Comparison of ENCODE assay signal across 12 cellular contexts in the genomic region with DNA sequence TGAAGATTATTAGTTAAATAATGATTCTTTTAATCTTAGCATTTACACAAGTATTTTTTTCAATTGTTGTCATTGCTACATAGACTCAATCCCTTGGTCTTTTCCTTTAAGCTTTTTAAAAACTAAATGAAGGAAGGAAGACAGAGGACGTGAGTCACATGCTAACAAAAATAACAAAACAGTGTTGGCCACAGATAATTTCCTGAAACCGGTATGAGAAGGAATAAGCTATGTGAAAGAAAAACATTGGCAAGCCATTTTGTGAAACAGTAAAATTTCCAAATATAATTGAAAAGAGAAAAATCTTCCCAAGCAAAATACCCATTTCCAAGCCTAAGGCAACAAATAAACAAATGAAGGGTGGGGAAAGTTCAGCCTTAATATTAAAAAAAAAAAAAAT.
A peak's percentile ranks its signal among the peaks of the same experiment; 100 is the strongest.
DNase-seq lines count a peak whose midpoint lies in the region; ATAC-seq, FAIRE-seq and TF ChIP-seq lines count a peak whose summit lies in the region.
"Had no signal": no experiment of that assay in that cellular context is flagged by ENCODE, and none has a peak within 500 bp of the region (broad histone marks: within the 10 kb centered on the region; RNA-seq: fewer than 3 reads in every experiment).

No MANE protein-coding gene starts in this region.

- no peak for TF ChIP-seq EP300 in HepG2 (IDR thresholded peaks at IDR 0.05; ENCODE audit: low read depth in 2 of 2, low read length in 2 of 2)
- no peak for TF ChIP-seq EP300 in HepG2 (CRISPR knock-in tag; IDR thresholded peaks at IDR 0.05; ENCODE audit: borderline replicate concordance)

- no TSS peak for BruUV-seq in HepG2 (replicated peaks; lab: Mats Ljungman, UMichigan)

- no peaks in the 10 kb centered on the region for H3K27me3 ChIP-seq in liver (ENCODE audit: control insufficient read depth in 4 of 4, insufficient read depth in 4 of 4, low read length in 3 of 4)
- no peaks in the 10 kb centered on the region for H3K27me3 ChIP-seq in HepG2 (ENCODE audit: control insufficient read depth in 1 of 2, insufficient read depth in 2 of 2, low read length in 2 of 2)
- H3K27me3 ChIP-seq in bronchial epithelial cell (ENCODE audit: control insufficient read depth, insufficient read depth, low read length): no peaks in the 10 kb centered on the region
- H3K27me3 ChIP-seq in kidney epithelial cell (ENCODE audit: control insufficient read depth, insufficient read depth, low read length): no peaks in the 10 kb centered on the region
- no peaks in the 10 kb centered on the region for H3K27me3 ChIP-seq in aorta (ENCODE audit: control insufficient read depth in 1 of 2, insufficient read depth in 2 of 2, low read length in 1 of 2)

- no peak overlapping the region for H3K4me2 ChIP-seq in HepG2 (ENCODE audit: low read depth, low read length)

- H4K20me1 ChIP-seq in HepG2 (ENCODE audit: insufficient read depth, low read length): no peaks in the 10 kb centered on the region

- no peaks in the 10 kb centered on the region for H3K36me3 ChIP-seq in liver (ENCODE audit: control insufficient read depth in 4 of 4, insufficient read depth in 3 of 4, low read depth in 1 of 4, low read length in 3 of 4)
- no peaks in the 10 kb centered on the region for H3K36me3 ChIP-seq in HepG2 (replicated peaks in 1 of 2; ENCODE audit: control insufficient read depth in 1 of 2, insufficient read depth in 2 of 2, low read length in 2 of 2)
- H3K36me3 ChIP-seq in bronchial epithelial cell (ENCODE audit: control insufficient read depth, insufficient read depth, low read length): no peaks in the 10 kb centered on the region
- H3K36me3 ChIP-seq in kidney epithelial cell (ENCODE audit: control insufficient read depth, insufficient read depth, low read length): no peaks in the 10 kb centered on the region
- no peaks in the 10 kb centered on the region for H3K36me3 ChIP-seq in aorta (ENCODE audit: control insufficient read depth in 1 of 2, insufficient read depth in 2 of 2, low read length in 1 of 2)

- intact Hi-C loops in HepG2 (cut with micrococcal nuclease; ENCODE audit: unreplicated experiment) (loop anchor here (10.0 kb wide), 1 partner anchor 177 kb away; no protein-coding TSS in a partner anchor), aorta (cut with DNase I) (loop anchor here in 1 of 2 donors (5.0 to 10.0 kb wide), 3 partner anchors 147 to 537 kb away; no protein-coding TSS in a partner anchor)

- H3K9ac ChIP-seq in liver (ENCODE audit: low read depth in 1 of 2, low read length in 2 of 2) (no peak overlapping the region), HepG2 (ENCODE audit: insufficient read depth, low read depth, low read length) (no peak overlapping the region)

- H3K4me1 ChIP-seq in liver (ENCODE audit: control insufficient read depth in 4 of 4, insufficient read depth in 4 of 4, low read length in 3 of 4): peaks cover 0 to 15% (median 13%) of the 10 kb centered on the region in 4 donors
- peaks cover 22% of the 10 kb centered on the region for H3K4me1 ChIP-seq in HepG2 (ENCODE audit: insufficient read depth, low read length)
- peaks cover 0 to 3% of the 10 kb centered on the region in 2 donors for H3K4me1 ChIP-seq in aorta (ENCODE audit: control insufficient read depth in 1 of 2, insufficient read depth in 2 of 2, low read length in 2 of 2)

- POLR2A ChIA-PET in HepG2 (lab: Yijun Ruan, JAX): no interaction called here

- TF ChIP-seq CTCF in liver (IDR thresholded peaks at IDR 0.05; ENCODE audit: low read depth, low read length, missing input control) (no peak), HepG2 (CRISPR knock-in tag; IDR thresholded peaks at IDR 0.05) (no peak), bronchial epithelial cell (IDR thresholded peaks at IDR 0.05; ENCODE audit: insufficient read depth, low read length, severe bottlenecking) (no peak), kidney epithelial cell (IDR thresholded peaks at IDR 0.05; ENCODE audit: insufficient read depth, low read length, poor library complexity, severe bottlenecking) (no peak)

- no peak overlapping the region for H3K4me3 ChIP-seq in liver (ENCODE audit: low read depth in 1 of 3, low read length in 3 of 3)
- no peak overlapping the region for H3K4me3 ChIP-seq in HepG2 (replicated peaks in 1 of 3; ENCODE audit: insufficient read depth in 1 of 3, low read depth in 2 of 3, low read length in 3 of 3)
- no peak overlapping the region for H3K4me3 ChIP-seq in bronchial epithelial cell (ENCODE audit: low read depth, low read length)
- H3K4me3 ChIP-seq in kidney epithelial cell (ENCODE audit: low read depth, low read length): no peak overlapping the region
- H3K4me3 ChIP-seq in aorta (ENCODE audit: low read length in 2 of 2): no peak overlapping the region

- no peaks in the 10 kb centered on the region for H3K79me2 ChIP-seq in HepG2 (ENCODE audit: insufficient read depth, low read length)

- no peak for TF ChIP-seq POLR2A in HepG2 (IDR thresholded peaks at IDR 0.05; ENCODE audit: insufficient read depth in 1 of 2, low read depth in 2 of 2, low read length in 2 of 2)

- FAIRE-seq in HepG2 (lab: Jason Lieb, UNC) (no peak), bronchial epithelial cell (lab: Jason Lieb, UNC) (no peak)

- 28% methylated on average over 2 of the region's 2 CpGs for WGBS in liver
- WGBS in HepG2 (ENCODE audit: low lambda C conversion rate): 35% methylated on average over 2 of the region's 2 CpGs
- 0 to 4% methylated on average over 2 of the region's 2 CpGs for WGBS in aorta, 2 donors

- H2AFZ ChIP-seq in HepG2 (ENCODE audit: low read length): no peak overlapping the region

- DNase-seq in HepG2 (ENCODE audit: low spot score) (no peak), bronchial epithelial cell (ENCODE audit: low read depth) (peak; percentile 70), kidney epithelial cell (ENCODE audit: low read depth) (peak; percentile 34), aorta (no peak), NCI-H2171 (lab: John Stamatoyannopoulos, UW) (no peak)
- DNase-seq: activated T-cell treated with anti-CD3 and anti-CD28 coated beads, Interleukin-2, amount 50 U/mL, for 48 hours; effector memory CD4-positive, alpha-beta T cell; NCI-H446; T-helper 2 cell had no signal

- in situ Hi-C loops in HepG2 (cut with HindIII; ENCODE audit: extremely low pct_ligation_motif_present, low pct_unique_long_range_greater_than_20kb): no loop called here

- CTCF ChIA-PET in HepG2 (lab: Yijun Ruan, JAX; ENCODE audit: low intra/inter-chr PET ratio, low total read pairs): no interaction called here

- no peaks in the 10 kb centered on the region for H3K9me3 ChIP-seq in liver (ENCODE audit: control insufficient read depth in 4 of 4, low read length in 3 of 4)
- no peaks in the 10 kb centered on the region for H3K9me3 ChIP-seq in HepG2 (ENCODE audit: low read length)
- H3K9me3 ChIP-seq in aorta (ENCODE audit: control insufficient read depth, low read length): no peaks in the 10 kb centered on the region

- ATAC-seq in HepG2: no peak
- peak; percentile 55 for ATAC-seq in aorta (ENCODE audit: low FRiP score)
- no peak for ATAC-seq in GM18909 (IDR thresholded peaks at IDR 0.05; ENCODE audit: poor library complexity, unreplicated experiment)
- ATAC-seq in GM18511 (IDR thresholded peaks at IDR 0.05; ENCODE audit: unreplicated experiment): no peak

- no peak for TF ChIP-seq RAD21 in liver (IDR thresholded peaks at IDR 0.05)
- no peak for TF ChIP-seq RAD21 in HepG2 (CRISPR knock-in tag; IDR thresholded peaks at IDR 0.05)

- H3K27ac ChIP-seq in liver (ENCODE audit: low read depth in 1 of 2, low read length in 2 of 2) (no peak overlapping the region), HepG2 (ENCODE audit: extremely low read length, insufficient read depth, low read length) (no peak overlapping the region), aorta (ENCODE audit: low read depth in 1 of 2, low read length in 2 of 2) (no peak overlapping the region)

TF ChIP-seq in liver, 16 proteins besides CTCF, POLR2A, EP300 and RAD21:
- TF ChIP-seq GABPA (IDR thresholded peaks at IDR 0.05 in 1 of 2, conservative IDR thresholded peaks at IDR 0.05 in 1 of 2) (no peak), HNF4G (IDR thresholded peaks at IDR 0.05) (no peak), HNF4A (conservative IDR thresholded peaks at IDR 0.05) (no peak), YY1 (IDR thresholded peaks at IDR 0.05) (peak; percentile 59), RXRA (IDR thresholded peaks at IDR 0.05) (no peak)

TF ChIP-seq in HepG2, 621 proteins besides CTCF, POLR2A, EP300 and RAD21:
- TF ChIP-seq ZNF556 (CRISPR knock-in tag; IDR thresholded peaks at IDR 0.05; ENCODE audit: borderline replicate concordance): no peak
- TF ChIP-seq ZNF530 (CRISPR knock-in tag; IDR thresholded peaks at IDR 0.05; ENCODE audit: low read depth): no peak
- TF ChIP-seq ZNF552 (CRISPR knock-in tag; IDR thresholded peaks at IDR 0.05; ENCODE audit: borderline replicate concordance): no peak
- TF ChIP-seq ZNF367 (CRISPR knock-in tag; IDR thresholded peaks at IDR 0.05; ENCODE audit: borderline replicate concordance): no peak
- TF ChIP-seq KDM4B (CRISPR knock-in tag; IDR thresholded peaks at IDR 0.05): no peak
- TF ChIP-seq MAFG (CRISPR knock-in tag; IDR thresholded peaks at IDR 0.05): no peak
- no peak for TF ChIP-seq ZC3H13 (CRISPR knock-in tag; IDR thresholded peaks at IDR 0.05)
- no peak for TF ChIP-seq ZNF547 (CRISPR knock-in tag; IDR thresholded peaks at IDR 0.05)
- TF ChIP-seq RCOR2 (CRISPR knock-in tag; IDR thresholded peaks at IDR 0.05): no peak
- TF ChIP-seq, protein P1, sequence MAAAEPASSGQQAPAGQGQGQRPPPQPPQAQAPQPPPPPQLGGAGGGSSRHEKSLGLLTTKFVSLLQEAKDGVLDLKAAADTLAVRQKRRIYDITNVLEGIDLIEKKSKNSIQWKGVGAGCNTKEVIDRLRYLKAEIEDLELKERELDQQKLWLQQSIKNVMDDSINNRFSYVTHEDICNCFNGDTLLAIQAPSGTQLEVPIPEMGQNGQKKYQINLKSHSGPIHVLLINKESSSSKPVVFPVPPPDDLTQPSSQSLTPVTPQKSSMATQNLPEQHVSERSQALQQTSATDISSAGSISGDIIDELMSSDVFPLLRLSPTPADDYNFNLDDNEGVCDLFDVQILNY (CRISPR knock-in tag; conservative IDR thresholded peaks at IDR 0.05): no peak
- no peak for TF ChIP-seq SRSF9 (IDR thresholded peaks at IDR 0.05; ENCODE audit: borderline replicate concordance, insufficient read depth, low read depth, low read length, poor library complexity, severe bottlenecking)
- TF ChIP-seq RARG (CRISPR knock-in tag; IDR thresholded peaks at IDR 0.05; ENCODE audit: low read depth): no peak
- TF ChIP-seq EZH2 (conservative IDR thresholded peaks at IDR 0.05; ENCODE audit: low read depth, low read length): no peak
- TF ChIP-seq EHMT2 (IDR thresholded peaks at IDR 0.05; ENCODE audit: borderline replicate concordance, low read depth, low read length): no peak
- TF ChIP-seq ZNF768 (CRISPR knock-in tag; IDR thresholded peaks at IDR 0.05): no peak
- TF ChIP-seq JARID2 (CRISPR knock-in tag; IDR thresholded peaks at IDR 0.05; ENCODE audit: insufficient replicate concordance): no peak
- TF ChIP-seq MTA3 (CRISPR knock-in tag; IDR thresholded peaks at IDR 0.05): no peak

Comparison
In these comparisons a context has a peak if more than half of its experiments do, and no peak if none do; other contexts are left out.
1. DNase-seq: peak in bronchial epithelial cell (single experiment) and kidney epithelial cell (single experiment); none in HepG2 (single experiment), aorta (0 of 2) and NCI-H2171 (single experiment).